Comparison of ENCODE assay signal across 8 cellular contexts in the genomic region with DNA sequence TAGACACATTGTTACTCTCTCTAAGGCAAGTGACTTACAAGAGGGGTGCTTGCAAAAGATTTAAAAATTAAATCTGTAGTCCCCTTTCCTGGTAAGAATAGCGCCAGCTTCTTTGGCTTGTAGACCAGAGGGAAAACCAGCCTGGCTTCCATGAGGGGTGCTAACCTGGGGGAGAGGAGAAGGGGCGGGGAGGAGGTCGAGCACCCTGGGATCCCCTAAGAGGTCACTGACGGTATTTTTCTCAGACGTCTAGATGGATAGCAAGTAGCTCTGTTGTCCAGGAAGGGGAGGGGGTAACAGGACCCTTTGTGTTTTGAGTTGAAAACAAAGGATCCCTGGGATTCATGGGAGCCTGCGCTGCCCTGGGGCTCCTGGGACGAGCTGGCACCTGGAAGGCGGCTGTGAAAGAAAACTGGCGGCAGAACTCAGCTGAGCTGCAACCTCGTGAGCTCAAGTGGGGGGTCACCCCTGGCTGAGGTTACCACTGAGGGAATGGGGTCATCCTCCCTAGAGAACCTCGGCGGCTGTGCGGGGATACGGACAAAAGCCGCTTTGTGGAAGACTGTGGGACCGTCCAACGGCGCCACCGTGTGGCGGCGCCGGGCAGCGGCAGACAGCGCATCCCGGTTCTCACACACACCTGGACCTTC. TPM values are rescaled to one million over a fixed set of nuclear protein-coding genes. Genes with fewer than 3 reads are reported as not detected.
DNase-seq lines count a peak whose midpoint lies in the region; ATAC-seq and TF ChIP-seq lines count a peak whose summit lies in the region.

No MANE protein-coding gene starts in this region.

- TF ChIP-seq CTCF in fibroblast of pulmonary artery (IDR thresholded peaks at IDR 0.05; ENCODE audit: low read length, missing control alignments) (peak; percentile 99), neural cell (IDR thresholded peaks at IDR 0.05; ENCODE audit: poor library complexity, severe bottlenecking) (peak; percentile 95), thoracic aorta (IDR thresholded peaks at IDR 0.05) (peak; percentile 54)

- peak; percentile 93 for TF ChIP-seq RAD21 in neural cell (conservative IDR thresholded peaks at IDR 0.05)

- peaks cover 0 to 3% (median 0%) of the 10 kb centered on the region in 4 donors for H3K4me1 Mint-ChIP-seq in CD4-positive, alpha-beta memory T cell
- no peaks in the 10 kb centered on the region for H3K4me1 Mint-ChIP-seq in activated T-cell treated with anti-CD3 and anti-CD28 coated beads, Interleukin-2, amount 50 U/mL, for 4 hours (ENCODE audit: low read depth)

- H2AFZ ChIP-seq in neural cell (ENCODE audit: low read depth, low read length), result peak overlapping the region; percentile 34

- no peaks in the 10 kb centered on the region for H3F3A ChIP-seq in neural cell (ENCODE audit: insufficient read depth, low read length, poor library complexity, severe bottlenecking)

- peaks cover 5% of the 10 kb centered on the region for H3K4me1 ChIP-seq in CD4-positive, alpha-beta memory T cell (ENCODE audit: insufficient read depth, low read length)
- no peaks in the 10 kb centered on the region for H3K4me1 ChIP-seq in thoracic aorta (ENCODE audit: control insufficient read depth in 1 of 2, low read depth in 2 of 2)

- no peak overlapping the region for H3K27ac Mint-ChIP-seq in CD4-positive, alpha-beta memory T cell

- H3K9me3 ChIP-seq in CD4-positive, alpha-beta memory T cell (ENCODE audit: control insufficient read depth in 1 of 2, low read length in 2 of 2), result no peaks in the 10 kb centered on the region
- H3K9me3 ChIP-seq in neural cell (ENCODE audit: low read length) (no peaks in the 10 kb centered on the region), thoracic aorta (no peaks in the 10 kb centered on the region)

- peak in 4 of 5 donors; percentile 22 to 46 (median 36) for DNase-seq in CD4-positive, alpha-beta memory T cell
- DNase-seq in GM19238 (ENCODE audit: insufficient read length, low spot score) (peak; percentile 58), NCI-H774 (lab: John Stamatoyannopoulos, UW) (peak; percentile 60), fibroblast of pulmonary artery (ENCODE audit: low read depth) (peak; percentile 54), thoracic aorta (ENCODE audit: low spot score) (no peak)
- peak; percentile 38 for DNase-seq in activated T-cell treated with anti-CD3 and anti-CD28 coated beads, Interleukin-2, amount 50 U/mL, for 4 hours

- intact Hi-C loops in CD4-positive, alpha-beta memory T cell (cut with micrococcal nuclease), result loop anchor here (1.0 to 5.0 kb wide), 2 partner anchors 542 to 690 kb away; no protein-coding TSS in a partner anchor

- ATAC-seq in HG03378 (IDR thresholded peaks at IDR 0.05; ENCODE audit: unreplicated experiment), result peak; percentile 69
- peak; percentile 69 to 84 for ATAC-seq in activated T-cell treated with anti-CD3 and anti-CD28 coated beads, Interleukin-2, amount 50 U/mL, for 4 hours
- ATAC-seq in thoracic aorta (ENCODE audit: insufficient number of reproducible peaks, low FRiP score, low read depth), result no peak

- no peaks in the 10 kb centered on the region for H3K79me2 ChIP-seq in neural cell (replicated peaks; ENCODE audit: insufficient read depth, low read length)

- H3K27me3 Mint-ChIP-seq in CD4-positive, alpha-beta memory T cell, result peaks cover 35 to 48% of the 10 kb centered on the region in 2 donors
- peaks cover 40% of the 10 kb centered on the region for H3K27me3 Mint-ChIP-seq in activated T-cell treated with anti-CD3 and anti-CD28 coated beads, Interleukin-2, amount 50 U/mL, for 4 hours (ENCODE audit: low read depth)

- H3K4me3 ChIP-seq in CD4-positive, alpha-beta memory T cell (ENCODE audit: low read length in 2 of 2), result no peak overlapping the region
- peak overlapping the region; percentile 36 for H3K4me3 ChIP-seq in fibroblast of pulmonary artery (replicated peaks; ENCODE audit: low read depth, low read length)
- H3K4me3 ChIP-seq in neural cell (ENCODE audit: low read length), result peak overlapping the region; percentile 60
- H3K4me3 ChIP-seq in thoracic aorta, result peak overlapping the region; percentile 39

- no peaks in the 10 kb centered on the region for H3K9me2 ChIP-seq in neural cell (ENCODE audit: insufficient read depth, low read length)

- H3K27me3 ChIP-seq in CD4-positive, alpha-beta memory T cell (ENCODE audit: insufficient read depth, low read length), result peaks cover 11% of the 10 kb centered on the region
- H3K27me3 ChIP-seq in neural cell (ENCODE audit: insufficient read depth, low read depth, low read length) (no peaks in the 10 kb centered on the region), thoracic aorta (replicated peaks; ENCODE audit: insufficient read depth) (no peaks in the 10 kb centered on the region)

- TF ChIP-seq EP300 in neural cell (conservative IDR thresholded peaks at IDR 0.05; ENCODE audit: poor library complexity, severe bottlenecking), result no peak

- no peaks in the 10 kb centered on the region for H3K36me3 Mint-ChIP-seq in CD4-positive, alpha-beta memory T cell
- H3K36me3 Mint-ChIP-seq in activated T-cell treated with anti-CD3 and anti-CD28 coated beads, Interleukin-2, amount 50 U/mL, for 4 hours (ENCODE audit: insufficient read depth), result no peaks in the 10 kb centered on the region

- H3K4me3 Mint-ChIP-seq in CD4-positive, alpha-beta memory T cell, result peak overlapping the region in 3 of 8 donors; percentile 12 to 42 (median 36)
- H3K4me3 Mint-ChIP-seq in activated T-cell treated with anti-CD3 and anti-CD28 coated beads, Interleukin-2, amount 50 U/mL, for 4 hours, result no peak overlapping the region

- H3K27ac ChIP-seq in CD4-positive, alpha-beta memory T cell (ENCODE audit: low read depth, low read length), result no peak overlapping the region
- H3K27ac ChIP-seq in neural cell (ENCODE audit: low read length) (no peak overlapping the region), thoracic aorta (no peak overlapping the region)

- peak overlapping the region; percentile 48 for H3K9ac ChIP-seq in neural cell (ENCODE audit: low read length)

- CTCF ChIA-PET in CD4-positive, alpha-beta memory T cell (lab: Charles Lee; ENCODE audit: partially characterized antibody), result interaction anchor here (0.7 to 3.4 kb wide), 24 partner anchors 9 to 1784 kb away, joined by 3 to 24 read pairs (median 5); a partner anchor contains a TSS

- no peaks in the 10 kb centered on the region for H4K20me1 ChIP-seq in neural cell (ENCODE audit: insufficient read depth)

- POLR2A ChIA-PET in CD4-positive, alpha-beta memory T cell (lab: Charles Lee; ENCODE audit: partially characterized antibody), result no interaction called here

- H3K36me3 ChIP-seq in CD4-positive, alpha-beta memory T cell (ENCODE audit: insufficient read depth, low read length), result no peaks in the 10 kb centered on the region
- H3K36me3 ChIP-seq in neural cell (ENCODE audit: insufficient read depth, low read length), result no peaks in the 10 kb centered on the region
- H3K36me3 ChIP-seq in thoracic aorta, result no peaks in the 10 kb centered on the region

- H3K4me2 ChIP-seq in neural cell (ENCODE audit: low read length), result no peak overlapping the region

- H3K9me3 Mint-ChIP-seq in CD4-positive, alpha-beta memory T cell, result peaks cover 0 to 1% (median 0%) of the 10 kb centered on the region in 8 donors
- no peaks in the 10 kb centered on the region for H3K9me3 Mint-ChIP-seq in activated T-cell treated with anti-CD3 and anti-CD28 coated beads, Interleukin-2, amount 50 U/mL, for 4 hours

TF ChIP-seq in neural cell, 6 proteins besides CTCF, POLR2A, EP300 and RAD21:
- TF ChIP-seq, protein P1, sequence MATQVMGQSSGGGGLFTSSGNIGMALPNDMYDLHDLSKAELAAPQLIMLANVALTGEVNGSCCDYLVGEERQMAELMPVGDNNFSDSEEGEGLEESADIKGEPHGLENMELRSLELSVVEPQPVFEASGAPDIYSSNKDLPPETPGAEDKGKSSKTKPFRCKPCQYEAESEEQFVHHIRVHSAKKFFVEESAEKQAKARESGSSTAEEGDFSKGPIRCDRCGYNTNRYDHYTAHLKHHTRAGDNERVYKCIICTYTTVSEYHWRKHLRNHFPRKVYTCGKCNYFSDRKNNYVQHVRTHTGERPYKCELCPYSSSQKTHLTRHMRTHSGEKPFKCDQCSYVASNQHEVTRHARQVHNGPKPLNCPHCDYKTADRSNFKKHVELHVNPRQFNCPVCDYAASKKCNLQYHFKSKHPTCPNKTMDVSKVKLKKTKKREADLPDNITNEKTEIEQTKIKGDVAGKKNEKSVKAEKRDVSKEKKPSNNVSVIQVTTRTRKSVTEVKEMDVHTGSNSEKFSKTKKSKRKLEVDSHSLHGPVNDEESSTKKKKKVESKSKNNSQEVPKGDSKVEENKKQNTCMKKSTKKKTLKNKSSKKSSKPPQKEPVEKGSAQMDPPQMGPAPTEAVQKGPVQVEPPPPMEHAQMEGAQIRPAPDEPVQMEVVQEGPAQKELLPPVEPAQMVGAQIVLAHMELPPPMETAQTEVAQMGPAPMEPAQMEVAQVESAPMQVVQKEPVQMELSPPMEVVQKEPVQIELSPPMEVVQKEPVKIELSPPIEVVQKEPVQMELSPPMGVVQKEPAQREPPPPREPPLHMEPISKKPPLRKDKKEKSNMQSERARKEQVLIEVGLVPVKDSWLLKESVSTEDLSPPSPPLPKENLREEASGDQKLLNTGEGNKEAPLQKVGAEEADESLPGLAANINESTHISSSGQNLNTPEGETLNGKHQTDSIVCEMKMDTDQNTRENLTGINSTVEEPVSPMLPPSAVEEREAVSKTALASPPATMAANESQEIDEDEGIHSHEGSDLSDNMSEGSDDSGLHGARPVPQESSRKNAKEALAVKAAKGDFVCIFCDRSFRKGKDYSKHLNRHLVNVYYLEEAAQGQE (IDR thresholded peaks at IDR 0.05; ENCODE audit: borderline replicate concordance), result no peak
- TF ChIP-seq POLR2AphosphoS5 (IDR thresholded peaks at IDR 0.05) (no peak), MXI1 (conservative IDR thresholded peaks at IDR 0.05; ENCODE audit: poor library complexity, severe bottlenecking) (no peak), EZH2 (IDR thresholded peaks at IDR 0.05; ENCODE audit: borderline replicate concordance, insufficient read depth, low read length, poor library complexity, severe bottlenecking) (no peak), TAF1 (IDR thresholded peaks at IDR 0.05; ENCODE audit: low read depth) (no peak), SMC3 (conservative IDR thresholded peaks at IDR 0.05; ENCODE audit: poor library complexity) (peak; percentile 97)

RNA-seq across cellular contexts. Expression of a gene that starts 37.8 kb away (rescaled TPM):
- total RNA-seq in CD4-positive, alpha-beta memory T cell, result 10 to 100 TPM; 27.6 to 29.4 TPM
- 10 to 100 TPM; 29.6 to 35.6 TPM for polyA plus RNA-seq in CD4-positive, alpha-beta memory T cell
- 10 to 100 TPM; 78.3 to 85.2 (median 78.8) TPM for total RNA-seq in activated T-cell treated with anti-CD3 and anti-CD28 coated beads, Interleukin-2, amount 50 U/mL, for 4 hours
- polyA plus RNA-seq in neural cell, result 28.1 and 36.7 TPM in 2 replicates
- polyA minus RNA-seq in neural cell, result 43.1 and 58.5 TPM in 2 replicates
- 10 to 100 TPM; 36.0 to 42.4 TPM for total RNA-seq in thoracic aorta

RNA-seq across cellular contexts. Expression of a gene that starts 48.1 kb away (rescaled TPM):
- not detected for total RNA-seq in CD4-positive, alpha-beta memory T cell
- polyA plus RNA-seq in CD4-positive, alpha-beta memory T cell, result not detected
- total RNA-seq in activated T-cell treated with anti-CD3 and anti-CD28 coated beads, Interleukin-2, amount 50 U/mL, for 4 hours, result under 1 TPM in 1 of 3 donors, not detected in 2; 0.13 TPM
- not detected in 2 replicates for polyA plus RNA-seq in neural cell
- polyA minus RNA-seq in neural cell, result not detected in 2 replicates
- 1 to 10 TPM in 1 of 2 donors, not detected in 1; 1.1 TPM for total RNA-seq in thoracic aorta

Comparison
In these comparisons a context has a peak if more than half of its experiments do, and no peak if none do; other contexts are left out.
1. H3K4me3 ChIP-seq: peak in fibroblast of pulmonary artery (single experiment), neural cell (single experiment) and thoracic aorta (single experiment); none in CD4-positive, alpha-beta memory T cell (0 of 2).
2. Peak in every context shown above with its lines, with median percentiles within 50 percentile points of each other: CTCF ChIP-seq.